12 cellular contexts compared by ENCODE assay signal in genomic region chr4:108148316-108148715, GRCh38. TPM values are rescaled to one million over a fixed set of nuclear protein-coding genes. Genes with fewer than 3 reads are reported as not detected.
A peak's percentile ranks its signal among the peaks of the same experiment; 100 is the strongest.
DNase-seq lines count a peak whose midpoint lies in the region; ATAC-seq and TF ChIP-seq lines count a peak whose summit lies in the region.
"Had no signal": no experiment of that assay in that cellular context is flagged by ENCODE, and none has a peak within 500 bp of the region (broad histone marks: within the 10 kb centered on the region; RNA-seq: fewer than 3 reads in every experiment).

No MANE protein-coding gene starts in this region.

- H3K4me3 ChIP-seq in RWPE2 (ENCODE audit: severe bottlenecking) (no peak overlapping the region), epithelial cell of esophagus (ENCODE audit: low read length) (no peak overlapping the region)

- no peaks in the 10 kb centered on the region for H3K27me3 Mint-ChIP-seq in activated CD4-positive, alpha-beta T cell treated with anti-CD3 and anti-CD28 coated beads, Interleukin-2, amount 10 ng/mL, durations not matched to agents 24 days and 14 days

- H3K27me3 ChIP-seq in RWPE2 (ENCODE audit: insufficient read depth, poor library complexity, severe bottlenecking) = peaks cover 8% of the 10 kb centered on the region

- H3K4me1 ChIP-seq in RWPE2 (ENCODE audit: insufficient read depth, poor library complexity, severe bottlenecking) = no peaks in the 10 kb centered on the region

- no peaks in the 10 kb centered on the region for H3K9me3 Mint-ChIP-seq in activated CD4-positive, alpha-beta T cell treated with anti-CD3 and anti-CD28 coated beads, Interleukin-2, amount 10 ng/mL, durations not matched to agents 24 days and 14 days
- H3K9me3 Mint-ChIP-seq: mesothelial cell of epicardium had no signal

- peak overlapping the region; percentile 65 for H3K27ac Mint-ChIP-seq in activated CD4-positive, alpha-beta T cell treated with anti-CD3 and anti-CD28 coated beads, Interleukin-2, amount 10 ng/mL, durations not matched to agents 24 days and 14 days

- peaks cover 80% of the 10 kb centered on the region for H3K4me1 Mint-ChIP-seq in activated CD4-positive, alpha-beta T cell treated with anti-CD3 and anti-CD28 coated beads, Interleukin-2, amount 10 ng/mL, durations not matched to agents 24 days and 14 days

- H3K4me3 Mint-ChIP-seq in activated CD4-positive, alpha-beta T cell treated with anti-CD3 and anti-CD28 coated beads, Interleukin-2, amount 10 ng/mL, durations not matched to agents 24 days and 14 days = peak overlapping the region; percentile 76
- H3K4me3 Mint-ChIP-seq: mesothelial cell of epicardium had no signal

- intact Hi-C loops in activated CD4-positive, alpha-beta T cell treated with anti-CD3 and anti-CD28 coated beads, Interleukin-2, amount 10 ng/mL, durations not matched to agents 24 days and 14 days (cut with micrococcal nuclease) = no loop called here

- no peak for TF ChIP-seq CTCF in RWPE2 (IDR thresholded peaks at IDR 0.05; ENCODE audit: poor library complexity, severe bottlenecking)
- no peak for TF ChIP-seq CTCF in epithelial cell of esophagus (IDR thresholded peaks at IDR 0.05; ENCODE audit: insufficient read depth, low read depth, low read length, missing control alignments)

- ATAC-seq in RWPE2 (ENCODE audit: low read depth) = 0 out of 3 replicates have a peak, but pooled peaks have one; percentile 25
- ATAC-seq in HG03469 (IDR thresholded peaks at IDR 0.05; ENCODE audit: unreplicated experiment) = no peak

- no peaks in the 10 kb centered on the region for H3K9me3 ChIP-seq in RWPE2 (ENCODE audit: severe bottlenecking)

- H3K36me3 ChIP-seq in RWPE2 (ENCODE audit: low read depth) = no peaks in the 10 kb centered on the region

- H3K36me3 Mint-ChIP-seq in activated CD4-positive, alpha-beta T cell treated with anti-CD3 and anti-CD28 coated beads, Interleukin-2, amount 10 ng/mL, durations not matched to agents 24 days and 14 days (ENCODE audit: low read depth) = peaks cover 41% of the 10 kb centered on the region

- peak; percentile 74 for DNase-seq in activated CD4-positive, alpha-beta T cell treated with anti-CD3 and anti-CD28 coated beads, Interleukin-2, amount 10 ng/mL, durations not matched to agents 24 days and 14 days
- no peak for DNase-seq in activated CD4-positive, alpha-beta T cell treated with anti-CD3 and anti-CD28 coated beads, Interleukin-2, amount 50 U/mL, for 4 hours
- DNase-seq in COLO668 (lab: John Stamatoyannopoulos, UW; ENCODE audit: unreplicated experiment) (peak; percentile 54), RWPE2 (ENCODE audit: low spot score) (no peak), epithelial cell of esophagus (ENCODE audit: low read depth) (peak; percentile 25), DMS 273 treated with DMSO at 0.1 percent for 48 hours (lab: John Stamatoyannopoulos, UW) (no peak), NCI-H82 (lab: John Stamatoyannopoulos, UW) (no peak)
- DNase-seq: activated gamma-delta T cell treated with Interleukin-2 at 50 U/mL for 16 hours, H7, NCI-H1092 treated with DMSO at 0.1 percent for 48 hours had no signal

- no peak overlapping the region for H3K27ac ChIP-seq in RWPE2 (ENCODE audit: poor library complexity, severe bottlenecking)

RNA-seq across cellular contexts. Expression of gene LEF1, which starts 20.4 kb away (rescaled TPM):
- 131 and 141 TPM in 2 replicates for total RNA-seq in activated CD4-positive, alpha-beta T cell treated with anti-CD3 and anti-CD28 coated beads, Interleukin-2, amount 10 ng/mL, durations not matched to agents 24 days and 14 days

Comparison
In these comparisons a context has a peak if more than half of its experiments do, and no peak if none do; other contexts are left out.
1. DNase-seq: peak in activated CD4-positive, alpha-beta T cell treated with anti-CD3 and anti-CD28 coated beads, Interleukin-2, amount 10 ng/mL, durations not matched to agents 24 days and 14 days (single experiment), COLO668 (single experiment) and epithelial cell of esophagus (single experiment); none in activated CD4-positive, alpha-beta T cell treated with anti-CD3 and anti-CD28 coated beads, Interleukin-2, amount 50 U/mL, for 4 hours (0 of 2), RWPE2 (single experiment), DMS 273 treated with DMSO at 0.1 percent for 48 hours (single experiment) and NCI-H82 (single experiment).